ENCODE assay signal across 8 cellular contexts in the genomic region with DNA sequence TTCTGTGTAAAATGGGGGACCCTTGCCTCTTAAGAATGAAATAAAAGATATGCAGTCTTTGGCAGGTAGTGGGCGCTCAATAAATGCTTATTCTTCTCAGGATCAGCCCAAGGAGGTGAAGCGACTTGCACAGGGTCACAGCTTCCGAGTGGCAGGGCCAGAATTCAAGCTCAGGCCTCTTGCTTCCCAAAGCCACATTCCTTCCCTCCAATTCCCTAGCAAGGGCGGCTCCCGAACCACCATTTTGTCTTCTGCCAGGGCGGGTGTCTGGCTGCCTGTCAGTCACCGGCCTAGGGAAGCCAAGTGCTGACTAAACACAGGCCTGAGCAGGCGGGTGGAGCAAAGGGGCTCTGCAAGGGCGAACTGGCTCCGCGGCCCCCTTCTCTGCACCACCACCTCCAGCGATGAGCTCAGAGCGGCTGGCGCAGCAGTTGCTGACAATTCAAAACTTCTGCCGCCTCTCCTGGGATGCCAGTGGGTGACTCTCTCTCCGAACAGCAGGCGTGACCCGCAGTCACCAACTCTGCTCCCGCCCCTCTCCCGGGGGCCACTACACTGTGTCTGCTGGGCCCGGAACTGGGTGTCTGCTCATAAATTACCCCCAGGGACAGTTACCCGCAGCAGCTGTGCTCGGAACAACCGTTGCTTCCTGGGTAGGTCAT. TPM values are rescaled to one million over a fixed set of nuclear protein-coding genes. Genes with fewer than 3 reads are reported as not detected.
DNase-seq lines count a peak whose midpoint lies in the region; ATAC-seq and TF ChIP-seq lines count a peak whose summit lies in the region.

No MANE protein-coding gene starts in this region.

- H3K9me3 ChIP-seq in OCI-LY1 (ENCODE audit: low read length) (no peaks in the 10 kb centered on the region), endodermal cell (ENCODE audit: control insufficient read depth, low read length) (no peaks in the 10 kb centered on the region), upper lobe of right lung (no peaks in the 10 kb centered on the region)

- ATAC-seq in GM18861 (IDR thresholded peaks at IDR 0.05; ENCODE audit: unreplicated experiment) (peak; percentile 40), upper lobe of right lung (peak; percentile 12), GM18868 (IDR thresholded peaks at IDR 0.05; ENCODE audit: unreplicated experiment) (no peak), HG03457 (IDR thresholded peaks at IDR 0.05; ENCODE audit: unreplicated experiment) (no peak)

- H3K27ac ChIP-seq in OCI-LY1 (ENCODE audit: low read depth, low read length, poor library complexity, severe bottlenecking) (peak overlapping the region; percentile 94), endodermal cell (ENCODE audit: low read depth, low read length) (peak overlapping the region; percentile 9), upper lobe of right lung (peak overlapping the region; percentile 75)

- TF ChIP-seq CTCF in OCI-LY1 (IDR thresholded peaks at IDR 0.05; ENCODE audit: low read length) (peak; percentile 66), endodermal cell (conservative IDR thresholded peaks at IDR 0.05) (peak; percentile 35), upper lobe of right lung (IDR thresholded peaks at IDR 0.05) (no peak)

- peak overlapping the region; percentile 28 for H3K4me3 ChIP-seq in OCI-LY1 (ENCODE audit: low read depth, low read length, poor library complexity, severe bottlenecking)
- no peak overlapping the region for H3K4me3 ChIP-seq in endodermal cell (ENCODE audit: low read length)
- no peak overlapping the region for H3K4me3 ChIP-seq in upper lobe of right lung

- no peaks in the 10 kb centered on the region for H3K79me2 ChIP-seq in OCI-LY1 (ENCODE audit: insufficient read depth, low read length)

- peaks cover 60% of the 10 kb centered on the region for H3K4me1 Mint-ChIP-seq in endodermal cell

- H3K4me2 ChIP-seq in OCI-LY1 (ENCODE audit: low read length) = peak overlapping the region; percentile 65

- peaks cover 32% of the 10 kb centered on the region for H3K36me3 ChIP-seq in OCI-LY1 (ENCODE audit: insufficient read depth, low read length)
- H3K36me3 ChIP-seq in endodermal cell (ENCODE audit: control insufficient read depth, insufficient read depth, low read length) = peaks cover 12% of the 10 kb centered on the region
- peaks cover 22% of the 10 kb centered on the region for H3K36me3 ChIP-seq in upper lobe of right lung

- intact Hi-C loops in upper lobe of right lung (cut with DNase I) = no loop called here

- peaks cover 10% of the 10 kb centered on the region for H3K36me3 Mint-ChIP-seq in endodermal cell (ENCODE audit: low read depth)

- no peaks in the 10 kb centered on the region for H3K9me2 ChIP-seq in OCI-LY1 (ENCODE audit: low read depth, low read length)

- H3K27me3 ChIP-seq in OCI-LY1 (ENCODE audit: insufficient read depth, low read length) (no peaks in the 10 kb centered on the region), endodermal cell (ENCODE audit: control insufficient read depth, insufficient read depth, low read length, poor library complexity, severe bottlenecking) (no peaks in the 10 kb centered on the region), upper lobe of right lung (no peaks in the 10 kb centered on the region)

- H2AFZ ChIP-seq in OCI-LY1 (ENCODE audit: low read length) = no peak overlapping the region

- no peak overlapping the region for H3K4me3 Mint-ChIP-seq in endodermal cell

- DNase-seq in endodermal cell = peak; percentile 85
- DNase-seq in mucosa of gallbladder (ENCODE audit: low spot score) = peak; percentile 40
- DNase-seq in upper lobe of right lung = peak; percentile 73
- no peak for DNase-seq in NOMO-1 (lab: John Stamatoyannopoulos, UW; ENCODE audit: unreplicated experiment in 2 of 2)

- peak overlapping the region; percentile 52 for H3K9ac ChIP-seq in OCI-LY1 (ENCODE audit: low read length)
- H3K9ac ChIP-seq in endodermal cell (ENCODE audit: extremely low read depth, low read length, poor library complexity, severe bottlenecking) = no peak overlapping the region

- no peaks in the 10 kb centered on the region for H3K9me3 Mint-ChIP-seq in endodermal cell

- H3K4me1 ChIP-seq in OCI-LY1 (ENCODE audit: insufficient read depth, low read length, severe bottlenecking) (peaks cover 60% of the 10 kb centered on the region), endodermal cell (ENCODE audit: control insufficient read depth, insufficient read depth, low read length) (peaks cover 24% of the 10 kb centered on the region), upper lobe of right lung (peaks cover 54% of the 10 kb centered on the region)

- peak overlapping the region; percentile 89 for H3K27ac Mint-ChIP-seq in endodermal cell

- no peaks in the 10 kb centered on the region for H4K20me1 ChIP-seq in OCI-LY1 (ENCODE audit: insufficient read depth, low read length)

- 86 to 88% methylated on average over 11 to 24 of the region's 24 CpGs for WGBS in endodermal cell (ENCODE audit: insufficient coverage in 1 of 2, insufficient read length in 1 of 2), 2 experiments

- H3F3A ChIP-seq in OCI-LY1 (ENCODE audit: insufficient read depth, low read length) = no peaks in the 10 kb centered on the region

- no peaks in the 10 kb centered on the region for H3K27me3 Mint-ChIP-seq in endodermal cell (ENCODE audit: insufficient read depth)

RNA-seq across cellular contexts. Expression of a gene that starts 10.8 kb away (rescaled TPM):
- 1 to 10 TPM; 3.5 to 4.1 TPM for total RNA-seq in endodermal cell
- polyA plus RNA-seq in endodermal cell (2013, experiment 1 of 2) = 4.5 TPM
- 4.5 TPM for polyA plus RNA-seq in endodermal cell (2013, experiment 2 of 2)
- 0.09 TPM for total RNA-seq in mucosa of gallbladder
- 0.90 TPM for total RNA-seq in upper lobe of right lung

RNA-seq across cellular contexts. Expression of a gene that starts 20.1 kb away (rescaled TPM):
- 1 to 10 TPM; 1.6 to 1.8 TPM for total RNA-seq in endodermal cell
- 1.4 TPM for polyA plus RNA-seq in endodermal cell (2013, experiment 1 of 2)
- polyA plus RNA-seq in endodermal cell (2013, experiment 2 of 2) = 0.83 TPM
- total RNA-seq in mucosa of gallbladder = 5.4 TPM
- 1.2 TPM for total RNA-seq in upper lobe of right lung

RNA-seq across cellular contexts. Expression of a gene that starts 28.6 kb away (rescaled TPM):
- under 1 TPM in 1 of 2 donors, not detected in 1; 0.26 TPM for total RNA-seq in endodermal cell
- polyA plus RNA-seq in endodermal cell (2013, experiment 1 of 2) = not detected
- not detected for polyA plus RNA-seq in endodermal cell (2013, experiment 2 of 2)
- total RNA-seq in mucosa of gallbladder = 3.5 TPM
- 826 TPM for total RNA-seq in upper lobe of right lung

RNA-seq across cellular contexts. Expression of a gene that starts 36.4 kb away (rescaled TPM):
- 10 to 100 TPM in 1 of 2 donors, 1 to 10 TPM in 1; 6.6 to 11.5 TPM for total RNA-seq in endodermal cell
- polyA plus RNA-seq in endodermal cell (2013, experiment 1 of 2) = 14.9 TPM
- polyA plus RNA-seq in endodermal cell (2013, experiment 2 of 2) = 14.3 TPM
- total RNA-seq in mucosa of gallbladder = 50.9 TPM
- 144 TPM for total RNA-seq in upper lobe of right lung

Comparison
In these comparisons a context has a peak if more than half of its experiments do, and no peak if none do; other contexts are left out.
1. ATAC-seq: peak in GM18861 (single experiment) and upper lobe of right lung (single experiment); none in GM18868 (single experiment) and HG03457 (single experiment).
2. H3K27ac ChIP-seq: peak in every context shown above with its lines; median percentile 94 in OCI-LY1; 75 in upper lobe of right lung; 9 in endodermal cell.
3. DNase-seq: peak in endodermal cell (single experiment), mucosa of gallbladder (single experiment) and upper lobe of right lung (single experiment); none in NOMO-1 (0 of 2).
4. RNA of a gene that starts 28.6 kb away (total RNA-seq): 826 TPM in upper lobe of right lung (single experiment); 3.5 TPM in mucosa of gallbladder (single experiment) and 0.26 TPM in endodermal cell; every median in the first group is over 100 times any median in the second.